ENCODE assay signal across 3 cellular contexts in genomic region chrX:5100004-5100403, GRCh38.
"Had no signal": no experiment of that assay in that cellular context is flagged by ENCODE, and none has a peak within 500 bp of the region (broad histone marks: within the 10 kb centered on the region; RNA-seq: fewer than 3 reads in every experiment).

No MANE protein-coding gene starts in this region.

- H3K4me3 ChIP-seq: GM12878 had no signal

- DNase-seq: GDM1, GF-D8 had no signal

- ATAC-seq: GM12878 had no signal
